27 cellular contexts compared by ENCODE assay signal in the genomic region with DNA sequence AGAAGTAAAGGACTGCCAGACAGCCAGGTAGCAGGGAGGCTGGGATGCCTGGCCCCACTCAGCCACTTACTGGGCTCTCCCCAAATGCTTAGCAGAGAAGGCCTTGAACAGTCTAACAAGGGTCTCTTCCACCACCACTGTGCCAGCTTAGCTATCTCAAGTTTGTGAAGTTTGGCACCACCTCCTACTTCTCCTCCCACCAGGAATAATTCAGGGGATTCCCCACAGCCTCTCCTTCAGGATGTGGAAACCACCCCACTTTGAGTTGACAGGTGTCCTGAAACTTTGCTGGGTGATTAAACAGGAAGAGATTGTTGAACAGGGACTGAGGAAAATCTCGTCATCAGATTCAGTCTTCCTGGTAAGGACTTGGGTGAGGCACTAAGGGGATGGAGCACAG. TPM values are rescaled to one million over a fixed set of nuclear protein-coding genes. Genes with fewer than 3 reads are reported as not detected.
A peak's percentile ranks its signal among the peaks of the same experiment; 100 is the strongest.
DNase-seq lines count a peak whose midpoint lies in the region; FAIRE-seq and TF ChIP-seq lines count a peak whose summit lies in the region.
"Had no signal": no experiment of that assay in that cellular context is flagged by ENCODE, and none has a peak within 500 bp of the region (broad histone marks: within the 10 kb centered on the region; RNA-seq: fewer than 3 reads in every experiment).

No MANE protein-coding gene starts in this region.

- H3K79me2 ChIP-seq in OCI-LY3 (ENCODE audit: low read length), result no peaks in the 10 kb centered on the region

- no peak for TF ChIP-seq POLR2A in esophagus muscularis mucosa (IDR thresholded peaks at IDR 0.05; ENCODE audit: low read depth)

- intact Hi-C loops in activated naive CD4-positive, alpha-beta T cell treated with anti-CD3 and anti-CD28 coated beads for 36 hours (cut with micrococcal nuclease), result loop anchor here (1.0 to 5.0 kb wide), 4 partner anchors 59 to 540 kb away; a partner anchor contains a TSS
- intact Hi-C loops in esophagus muscularis mucosa (cut with DNase I), result no loop called here

- no peaks in the 10 kb centered on the region for H3K27me3 ChIP-seq in OCI-LY3 (ENCODE audit: low read depth, low read length)
- no peaks in the 10 kb centered on the region for H3K27me3 ChIP-seq in esophagus muscularis mucosa
- H3K27me3 ChIP-seq in small intestine (ENCODE audit: control insufficient read depth in 2 of 2, insufficient read depth in 2 of 2, low read length in 2 of 2), result no peaks in the 10 kb centered on the region
- H3K27me3 ChIP-seq: esophagus squamous epithelium, upper lobe of left lung had no signal

- CTCF ChIA-PET in activated naive CD4-positive, alpha-beta T cell treated with anti-CD3 and anti-CD28 coated beads for 36 hours (lab: Charles Lee), result no interaction called here
- CTCF ChIA-PET in activated naive CD4-positive, alpha-beta T cell treated with anti-CD3 and anti-CD28 coated beads, Interleukin-2, amount 10 ng/mL, durations not matched to agents 7 days and 5 days (lab: Charles Lee), result no interaction called here

- peaks cover 72% of the 10 kb centered on the region for H3K4me1 Mint-ChIP-seq in activated naive CD4-positive, alpha-beta T cell treated with anti-CD3 and anti-CD28 coated beads for 36 hours (ENCODE audit: low read depth)
- H3K4me1 Mint-ChIP-seq in activated naive CD4-positive, alpha-beta T cell treated with anti-CD3 and anti-CD28 coated beads, Interleukin-2, amount 10 ng/mL, durations not matched to agents 7 days and 5 days, result peaks cover 70% of the 10 kb centered on the region
- peaks cover 34% of the 10 kb centered on the region in 2 donors for H3K4me1 Mint-ChIP-seq in immature natural killer cell
- H3K4me1 Mint-ChIP-seq: GM23338, WTC11 had no signal

- no peaks in the 10 kb centered on the region for H3K36me3 ChIP-seq in OCI-LY3 (replicated peaks; ENCODE audit: low read depth, low read length)
- H3K36me3 ChIP-seq in esophagus muscularis mucosa, result no peaks in the 10 kb centered on the region
- no peaks in the 10 kb centered on the region for H3K36me3 ChIP-seq in small intestine (ENCODE audit: control insufficient read depth in 2 of 2, insufficient read depth in 2 of 2, low read length in 2 of 2)
- H3K36me3 ChIP-seq: esophagus squamous epithelium, upper lobe of left lung had no signal

- H3K27ac Mint-ChIP-seq in activated naive CD4-positive, alpha-beta T cell treated with anti-CD3 and anti-CD28 coated beads for 36 hours, result peak overlapping the region; percentile 79
- no peak overlapping the region for H3K27ac Mint-ChIP-seq in activated naive CD4-positive, alpha-beta T cell treated with anti-CD3 and anti-CD28 coated beads, Interleukin-2, amount 10 ng/mL, durations not matched to agents 7 days and 5 days
- H3K27ac Mint-ChIP-seq in immature natural killer cell, result no peak overlapping the region
- H3K27ac Mint-ChIP-seq: GM23338, WTC11 had no signal

- peaks cover 84% of the 10 kb centered on the region for H3K4me1 ChIP-seq in OCI-LY3 (ENCODE audit: low read length)
- peaks cover 0 to 7% (median 3%) of the 10 kb centered on the region in 4 donors for H3K4me1 ChIP-seq in esophagus muscularis mucosa
- H3K4me1 ChIP-seq in small intestine (ENCODE audit: control insufficient read depth in 2 of 2, insufficient read depth in 1 of 2, low read depth in 1 of 2, low read length in 1 of 2), result peaks cover 7 to 9% of the 10 kb centered on the region in 2 donors

- H2AFZ ChIP-seq in OCI-LY3 (ENCODE audit: low read depth, low read length), result no peak overlapping the region
- H2AFZ ChIP-seq: GM23338 had no signal

- TF ChIP-seq CTCF in OCI-LY3 (IDR thresholded peaks at IDR 0.05; ENCODE audit: low read depth, low read length) (no peak), esophagus muscularis mucosa (IDR thresholded peaks at IDR 0.05) (no peak)

- no peak overlapping the region; the same call in 1 of the 2 replicates for H3K9ac ChIP-seq in OCI-LY3 (ENCODE audit: low read length)
- H3K9ac ChIP-seq: SK-N-SH had no signal

- no peaks in the 10 kb centered on the region for H4K20me1 ChIP-seq in OCI-LY3 (ENCODE audit: insufficient read depth, low read length)

- H3K4me3 ChIP-seq in OCI-LY3 (ENCODE audit: low read length) (no peak overlapping the region), esophagus muscularis mucosa (no peak overlapping the region), small intestine (ENCODE audit: low read depth in 1 of 2, low read length in 2 of 2) (no peak overlapping the region)
- H3K4me3 ChIP-seq: esophagus squamous epithelium, GM23338, upper lobe of left lung had no signal

- WGBS in esophagus muscularis mucosa, result 83% methylated on average over 1 of the region's 1 CpG
- 0 to 45% (median 18%) methylated on average over 1 of the region's 1 CpG for WGBS in small intestine, 3 donors

- H3K36me3 Mint-ChIP-seq in activated naive CD4-positive, alpha-beta T cell treated with anti-CD3 and anti-CD28 coated beads for 36 hours (ENCODE audit: low read depth), result no peaks in the 10 kb centered on the region
- peaks cover 22% of the 10 kb centered on the region for H3K36me3 Mint-ChIP-seq in activated naive CD4-positive, alpha-beta T cell treated with anti-CD3 and anti-CD28 coated beads, Interleukin-2, amount 10 ng/mL, durations not matched to agents 7 days and 5 days
- H3K36me3 Mint-ChIP-seq in immature natural killer cell, result no peaks in the 10 kb centered on the region
- H3K36me3 Mint-ChIP-seq: WTC11 had no signal

- no peak overlapping the region for H3K27ac ChIP-seq in OCI-LY3 (ENCODE audit: low read length)
- H3K27ac ChIP-seq in esophagus muscularis mucosa (replicated peaks in 1 of 4), result no peak overlapping the region
- H3K27ac ChIP-seq in small intestine (ENCODE audit: low read depth in 1 of 2, low read length in 1 of 2), result peak overlapping the region; percentile 35 to 88
- H3K27ac ChIP-seq: esophagus squamous epithelium, upper lobe of left lung had no signal

- H3K9me3 ChIP-seq in OCI-LY3 (ENCODE audit: insufficient read depth, low read length), result no peaks in the 10 kb centered on the region
- no peaks in the 10 kb centered on the region for H3K9me3 ChIP-seq in esophagus muscularis mucosa
- H3K9me3 ChIP-seq in small intestine (ENCODE audit: control insufficient read depth, low read depth), result no peaks in the 10 kb centered on the region
- H3K9me3 ChIP-seq: esophagus squamous epithelium, SK-N-SH, upper lobe of left lung had no signal

- H3K27me3 Mint-ChIP-seq in activated naive CD4-positive, alpha-beta T cell treated with anti-CD3 and anti-CD28 coated beads for 36 hours (ENCODE audit: low read depth), result no peaks in the 10 kb centered on the region
- H3K27me3 Mint-ChIP-seq in activated naive CD4-positive, alpha-beta T cell treated with anti-CD3 and anti-CD28 coated beads, Interleukin-2, amount 10 ng/mL, durations not matched to agents 7 days and 5 days, result no peaks in the 10 kb centered on the region
- peaks cover 0 to 4% (median 4%) of the 10 kb centered on the region in 3 donors for H3K27me3 Mint-ChIP-seq in immature natural killer cell (ENCODE audit: low read depth in 3 of 3)
- H3K27me3 Mint-ChIP-seq: activated naive CD8-positive, alpha-beta T cell treated with anti-CD3 and anti-CD28 coated beads for 36 hours; naive thymus-derived CD4-positive, alpha-beta T cell had no signal

- H3K4me2 ChIP-seq in OCI-LY3 (ENCODE audit: low read length), result peak overlapping the region; percentile 21
- H3K4me2 ChIP-seq: GM23338, SK-N-SH had no signal

- H3K4me3 Mint-ChIP-seq in activated naive CD4-positive, alpha-beta T cell treated with anti-CD3 and anti-CD28 coated beads for 36 hours, result no peak overlapping the region
- no peak overlapping the region for H3K4me3 Mint-ChIP-seq in activated naive CD4-positive, alpha-beta T cell treated with anti-CD3 and anti-CD28 coated beads, Interleukin-2, amount 10 ng/mL, durations not matched to agents 7 days and 5 days
- no peak overlapping the region for H3K4me3 Mint-ChIP-seq in immature natural killer cell
- H3K4me3 Mint-ChIP-seq: activated naive CD8-positive, alpha-beta T cell treated with anti-CD3 and anti-CD28 coated beads for 36 hours; GM23338; WTC11 had no signal

- H3K9me3 Mint-ChIP-seq in activated naive CD4-positive, alpha-beta T cell treated with anti-CD3 and anti-CD28 coated beads for 36 hours, result no peaks in the 10 kb centered on the region
- H3K9me3 Mint-ChIP-seq in activated naive CD4-positive, alpha-beta T cell treated with anti-CD3 and anti-CD28 coated beads, Interleukin-2, amount 10 ng/mL, durations not matched to agents 7 days and 5 days, result peaks cover 5% of the 10 kb centered on the region
- H3K9me3 Mint-ChIP-seq in immature natural killer cell, result no peaks in the 10 kb centered on the region
- H3K9me3 Mint-ChIP-seq: activated naive CD8-positive, alpha-beta T cell treated with anti-CD3 and anti-CD28 coated beads for 36 hours; GM23338; WTC11 had no signal

- no peak for DNase-seq in activated naive CD4-positive, alpha-beta T cell treated with anti-CD3 and anti-CD28 coated beads for 36 hours
- no peak for DNase-seq in activated naive CD4-positive, alpha-beta T cell treated with anti-CD3 and anti-CD28 coated beads, Interleukin-2, amount 10 ng/mL, durations not matched to agents 7 days and 5 days
- DNase-seq in esophagus muscularis mucosa (ENCODE audit: extremely low spot score) (peak; percentile 77), small intestine (peak; percentile 64), DMS 273 (lab: John Stamatoyannopoulos, UW; ENCODE audit: unreplicated experiment) (no peak), dedifferentiated amniotic fluid mesenchymal stem cell (ENCODE audit: extremely low spot score) (no peak), immature natural killer cell (no peak)
- DNase-seq: activated CD8-positive, alpha-beta memory T cell treated with anti-CD3 and anti-CD28 coated beads for 24 hours; activated naive CD8-positive, alpha-beta T cell treated with anti-CD3 and anti-CD28 coated beads for 36 hours; effector CD8-positive, alpha-beta T cell; esophagus squamous epithelium; IMR-90; mesendoderm; NCI-H1417; NCI-H510A treated with DMSO at 0.1 percent for 48 hours; NK-92 treated with Interleukin-12 subunit alpha and Interleukin-12 subunit beta, amount 100 ng/mL, for 24 hours; occipital lobe; retina; RPMI8226; SK-N-SH; stimulated activated CD4-positive, alpha-beta T cell treated with anti-CD3 and anti-CD28 coated beads, Interleukin-4, amount 100 ng/mL, for 24 hours; T-helper 9 cell had no signal

- no peak for FAIRE-seq in small intestine (lab: Jason Lieb, UNC)

- no peak for TF ChIP-seq EP300 in esophagus muscularis mucosa (IDR thresholded peaks at IDR 0.05)

RNA-seq across cellular contexts. Expression of a gene that starts 59.4 kb away (rescaled TPM):
- total RNA-seq in activated naive CD4-positive, alpha-beta T cell treated with anti-CD3 and anti-CD28 coated beads for 36 hours, result 1 to 10 TPM; 5.6 to 6.2 TPM
- total RNA-seq in esophagus muscularis mucosa, result 10 to 100 TPM; 69.4 to 88.6 (median 78.3) TPM
- polyA plus RNA-seq in small intestine (100 to 1,000 TPM; 216 to 240 (median 238) TPM), immature natural killer cell (1 to 10 TPM; 1.2 to 9.0 (median 2.4) TPM)

Comparison
In these comparisons a context has a peak if more than half of its experiments do, and no peak if none do; other contexts are left out.
1. DNase-seq: peak in esophagus muscularis mucosa (single experiment) and small intestine (single experiment); none in activated naive CD4-positive, alpha-beta T cell treated with anti-CD3 and anti-CD28 coated beads for 36 hours (single experiment), activated naive CD4-positive, alpha-beta T cell treated with anti-CD3 and anti-CD28 coated beads, Interleukin-2, amount 10 ng/mL, durations not matched to agents 7 days and 5 days (single experiment), DMS 273 (single experiment), dedifferentiated amniotic fluid mesenchymal stem cell (single experiment) and immature natural killer cell (0 of 3).
2. H3K27ac ChIP-seq: peak in small intestine (2 of 2); none in OCI-LY3 (single experiment) and esophagus muscularis mucosa (0 of 4).
3. RNA of a gene that starts 59.4 kb away (total RNA-seq): 69.4 to 88.6 TPM in esophagus muscularis mucosa; 5.6 to 6.2 TPM in activated naive CD4-positive, alpha-beta T cell treated with anti-CD3 and anti-CD28 coated beads for 36 hours; every median in the first group is over 4 times any median in the second.